In genomic region chr11:65013130-65013691, GRCh38 we compare ENCODE assay signal across 8 cellular contexts. TPM values are rescaled to one million over a fixed set of nuclear protein-coding genes. Genes with fewer than 3 reads are reported as not detected.
DNase-seq lines count a peak whose midpoint lies in the region; ATAC-seq lines count a peak whose summit lies in the region.

No MANE protein-coding gene starts in this region.

- CTCF ChIA-PET in activated CD4-positive, alpha-beta T cell treated with anti-CD3 and anti-CD28 coated beads, Interleukin-2, amount 10 ng/mL, durations not matched to agents 7 days and 5 days (lab: Charles Lee): interaction anchor here (0.6 to 4.9 kb wide), 35 partner anchors 9 to 1354 kb away, joined by 3 to 54 read pairs (median 4); partner anchors contain the start of genes BATF2, CDC42BPG, CDCA5 and FAU

- no peaks in the 10 kb centered on the region for H3K27me3 ChIP-seq in duodenal mucosa (ENCODE audit: control insufficient read depth in 1 of 2, insufficient read depth in 2 of 2, low read length in 2 of 2)

- no peaks in the 10 kb centered on the region for H3K9me3 ChIP-seq in duodenal mucosa (ENCODE audit: control insufficient read depth in 1 of 2, low read length in 2 of 2)

- H3K4me1 ChIP-seq in duodenal mucosa (ENCODE audit: control insufficient read depth in 1 of 2, insufficient read depth in 2 of 2, low read length in 2 of 2): peaks cover 10 to 20% of the 10 kb centered on the region in 2 donors

- H3K36me3 ChIP-seq in duodenal mucosa (ENCODE audit: control insufficient read depth in 1 of 2, insufficient read depth in 2 of 2, low read length in 2 of 2): peaks cover 0 to under 1% of the 10 kb centered on the region in 2 donors

- peak overlapping the region; percentile 84 for H3K4me3 Mint-ChIP-seq in activated CD4-positive, alpha-beta T cell treated with anti-CD3 and anti-CD28 coated beads, Interleukin-2, amount 10 ng/mL, durations not matched to agents 7 days and 5 days

- peaks cover 26% of the 10 kb centered on the region for H3K4me1 Mint-ChIP-seq in activated CD4-positive, alpha-beta T cell treated with anti-CD3 and anti-CD28 coated beads, Interleukin-2, amount 10 ng/mL, durations not matched to agents 7 days and 5 days

- POLR2A ChIA-PET in activated CD4-positive, alpha-beta T cell treated with anti-CD3 and anti-CD28 coated beads, Interleukin-2, amount 10 ng/mL, durations not matched to agents 7 days and 5 days (lab: Charles Lee): no interaction called here

- peak overlapping the region; percentile 98 for H3K9ac ChIP-seq in duodenal mucosa (ENCODE audit: low read depth in 1 of 2, low read length in 2 of 2)

- DNase-seq in AG20443 (ENCODE audit: low spot score) (peak; percentile 96), MV-4-11 (lab: John Stamatoyannopoulos, UW) (peak; percentile 91), medulla oblongata (ENCODE audit: extremely low spot score) (peak; percentile 93), NCI-H146 treated with DMSO at 0.1 percent for 48 hours (lab: John Stamatoyannopoulos, UW; ENCODE audit: unreplicated experiment) (no peak)
- DNase-seq in activated CD4-positive, alpha-beta T cell treated with anti-CD3 and anti-CD28 coated beads, Interleukin-2, amount 10 ng/mL, durations not matched to agents 7 days and 5 days: peak; percentile 94
- DNase-seq in stimulated activated CD8-positive, alpha-beta memory T cell treated with anti-CD3 and anti-CD28 coated beads, Interleukin-15, amount 100 ng/mL, for 1 hour (ENCODE audit: low read depth): peak; percentile 80

- H3K4me3 ChIP-seq in duodenal mucosa (ENCODE audit: low read depth in 1 of 2, low read length in 2 of 2): peak overlapping the region; percentile 92 to 97

- H3K27ac ChIP-seq in duodenal mucosa (ENCODE audit: low read depth, low read length): peak overlapping the region; percentile 99

- no peaks in the 10 kb centered on the region for H3K27me3 Mint-ChIP-seq in activated CD4-positive, alpha-beta T cell treated with anti-CD3 and anti-CD28 coated beads, Interleukin-2, amount 10 ng/mL, durations not matched to agents 7 days and 5 days

- H3K36me3 Mint-ChIP-seq in activated CD4-positive, alpha-beta T cell treated with anti-CD3 and anti-CD28 coated beads, Interleukin-2, amount 10 ng/mL, durations not matched to agents 7 days and 5 days (ENCODE audit: low read depth): peaks cover 19% of the 10 kb centered on the region

- no peaks in the 10 kb centered on the region for H3K9me3 Mint-ChIP-seq in activated CD4-positive, alpha-beta T cell treated with anti-CD3 and anti-CD28 coated beads, Interleukin-2, amount 10 ng/mL, durations not matched to agents 7 days and 5 days

- peak overlapping the region; percentile 97 for H3K27ac Mint-ChIP-seq in activated CD4-positive, alpha-beta T cell treated with anti-CD3 and anti-CD28 coated beads, Interleukin-2, amount 10 ng/mL, durations not matched to agents 7 days and 5 days

- peak; percentile 64 for ATAC-seq in GM19463 (IDR thresholded peaks at IDR 0.05; ENCODE audit: unreplicated experiment)

RNA-seq across cellular contexts. Expression of gene ARL2, which starts 0.7 kb away (rescaled TPM):
- 10 to 100 TPM; 62.4 to 65.3 TPM for total RNA-seq in activated CD4-positive, alpha-beta T cell treated with anti-CD3 and anti-CD28 coated beads, Interleukin-2, amount 10 ng/mL, durations not matched to agents 7 days and 5 days

RNA-seq across cellular contexts. Expression of gene SNX15, which starts 14.0 kb away (rescaled TPM):
- total RNA-seq in activated CD4-positive, alpha-beta T cell treated with anti-CD3 and anti-CD28 coated beads, Interleukin-2, amount 10 ng/mL, durations not matched to agents 7 days and 5 days: 10 to 100 TPM; 28.3 to 34.8 TPM

RNA-seq across cellular contexts. Expression of gene BATF2, which starts 16.4 kb away (rescaled TPM):
- under 1 TPM in 1 of 2 experiments, not detected in 1; 0.10 TPM for total RNA-seq in activated CD4-positive, alpha-beta T cell treated with anti-CD3 and anti-CD28 coated beads, Interleukin-2, amount 10 ng/mL, durations not matched to agents 7 days and 5 days

RNA-seq across cellular contexts. Expression of gene SAC3D1, which starts 27.8 kb away (rescaled TPM):
- total RNA-seq in activated CD4-positive, alpha-beta T cell treated with anti-CD3 and anti-CD28 coated beads, Interleukin-2, amount 10 ng/mL, durations not matched to agents 7 days and 5 days: 10 to 100 TPM; 35.9 to 40.5 TPM

RNA-seq across cellular contexts. Expression of gene MAJIN, which starts 41.3 kb away (rescaled TPM):
- under 1 TPM; 0.20 to 0.54 TPM for total RNA-seq in activated CD4-positive, alpha-beta T cell treated with anti-CD3 and anti-CD28 coated beads, Interleukin-2, amount 10 ng/mL, durations not matched to agents 7 days and 5 days
